ENCODE assay signal across 8 cellular contexts in the genomic region with DNA sequence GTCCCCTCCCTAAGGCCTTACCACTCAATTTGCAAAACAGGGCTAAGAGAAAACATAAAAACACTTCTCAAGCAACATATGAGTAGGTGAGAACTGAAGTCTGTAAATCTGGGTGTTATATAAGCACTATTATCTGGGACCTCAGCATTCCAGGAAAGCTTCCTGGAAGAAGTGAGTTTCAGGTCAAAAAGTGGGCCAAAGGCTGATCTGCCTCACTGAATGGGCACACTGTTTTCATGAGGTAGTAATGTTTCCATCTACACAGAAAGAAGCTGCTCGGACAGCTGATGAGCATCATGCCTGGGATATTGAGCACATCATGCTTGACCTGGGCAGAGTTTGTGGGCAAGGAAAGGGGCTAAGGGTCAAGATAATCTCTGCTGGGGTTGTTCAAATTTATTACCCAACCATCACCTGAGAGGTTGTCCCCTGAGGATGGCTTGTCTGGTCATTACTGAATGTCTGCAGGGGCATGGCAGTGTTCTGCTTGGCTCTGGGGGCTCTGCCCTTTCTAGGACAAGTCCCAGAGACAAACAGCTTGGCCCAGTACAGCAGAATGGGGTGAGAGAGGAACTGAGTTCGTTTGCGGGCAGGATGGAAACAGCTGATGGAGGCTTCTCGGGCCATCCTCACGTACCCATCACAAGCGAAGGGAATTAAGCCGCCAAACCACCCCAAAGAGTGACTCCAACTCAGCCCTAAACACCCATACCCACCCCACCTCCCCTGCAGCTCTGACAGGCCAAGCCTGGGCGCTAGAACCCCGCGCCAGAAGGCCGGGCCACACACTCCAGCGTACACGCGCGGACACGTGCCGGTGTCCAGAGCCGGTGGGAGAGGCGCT. TPM values are rescaled to one million over a fixed set of nuclear protein-coding genes. Genes with fewer than 3 reads are reported as not detected.
A peak's percentile ranks its signal among the peaks of the same experiment; 100 is the strongest.
DNase-seq lines count a peak whose midpoint lies in the region; ATAC-seq and TF ChIP-seq lines count a peak whose summit lies in the region.

No MANE protein-coding gene starts in this region.

- TF ChIP-seq CTCF in NB4 (IDR thresholded peaks at IDR 0.05; ENCODE audit: low read depth, low read length) (no peak), neural cell (IDR thresholded peaks at IDR 0.05; ENCODE audit: poor library complexity, severe bottlenecking) (no peak)

- H3F3A ChIP-seq in neural cell (ENCODE audit: insufficient read depth, low read length, poor library complexity, severe bottlenecking) = no peaks in the 10 kb centered on the region

- H3K27ac ChIP-seq in ectodermal cell (ENCODE audit: insufficient read depth, low read depth, low read length, poor library complexity, severe bottlenecking) = no peak overlapping the region
- no peak overlapping the region for H3K27ac ChIP-seq in neural cell (ENCODE audit: low read length)

- 88 to 92% methylated on average over 19 of the region's 19 CpGs for WGBS in ectodermal cell, 2 experiments

- H2AFZ ChIP-seq in neural cell (ENCODE audit: low read depth, low read length) = no peak overlapping the region

- no peak for TF ChIP-seq RAD21 in neural cell (conservative IDR thresholded peaks at IDR 0.05)

- H3K36me3 ChIP-seq in ectodermal cell (ENCODE audit: control insufficient read depth, insufficient read depth, low read length) (no peaks in the 10 kb centered on the region), neural cell (ENCODE audit: insufficient read depth, low read length) (no peaks in the 10 kb centered on the region)

- TF ChIP-seq POLR2A in NB4 (IDR thresholded peaks at IDR 0.05; ENCODE audit: extremely low read depth, insufficient read length) = no peak

- TF ChIP-seq EP300 in neural cell (conservative IDR thresholded peaks at IDR 0.05; ENCODE audit: poor library complexity, severe bottlenecking) = no peak

- H3K9me3 ChIP-seq in ectodermal cell (ENCODE audit: control insufficient read depth, low read length) (no peaks in the 10 kb centered on the region), neural cell (ENCODE audit: low read length) (no peaks in the 10 kb centered on the region)

- H3K79me2 ChIP-seq in neural cell (replicated peaks; ENCODE audit: insufficient read depth, low read length) = no peaks in the 10 kb centered on the region

- H3K27me3 ChIP-seq in ectodermal cell (ENCODE audit: control insufficient read depth, insufficient read depth, low read length, poor library complexity, severe bottlenecking) (peaks cover 22% of the 10 kb centered on the region), neural cell (ENCODE audit: insufficient read depth, low read depth, low read length) (peaks cover 30% of the 10 kb centered on the region)

- H3K9me2 ChIP-seq in neural cell (ENCODE audit: insufficient read depth, low read length) = no peaks in the 10 kb centered on the region

- peaks cover 6% of the 10 kb centered on the region for H3K4me1 ChIP-seq in ectodermal cell (ENCODE audit: control insufficient read depth, insufficient read depth, low read length)

- no peak overlapping the region for H3K9ac ChIP-seq in neural cell (ENCODE audit: low read length)

- no peak overlapping the region for H3K4me2 ChIP-seq in neural cell (ENCODE audit: low read length)

- DNase-seq in NB4 (ENCODE audit: low read depth) (peak; percentile 25), SW480 (ENCODE audit: low spot score) (no peak), NCI-H774 (lab: John Stamatoyannopoulos, UW) (no peak), EL (no peak)

- ATAC-seq in GM19372 (IDR thresholded peaks at IDR 0.05; ENCODE audit: low read depth, unreplicated experiment) (peak; percentile 22), GM18861 (IDR thresholded peaks at IDR 0.05; ENCODE audit: unreplicated experiment) (no peak)

- no peaks in the 10 kb centered on the region for H4K20me1 ChIP-seq in neural cell (ENCODE audit: insufficient read depth)

- H3K4me3 ChIP-seq in NB4 (ENCODE audit: low read depth, low read length) (no peak overlapping the region), ectodermal cell (ENCODE audit: insufficient read depth, low read depth, low read length) (peak overlapping the region; percentile 62), neural cell (ENCODE audit: low read length) (peak overlapping the region; percentile 77)

TF ChIP-seq in neural cell, 6 proteins besides CTCF, POLR2A, EP300 and RAD21:
- TF ChIP-seq TAF1 (IDR thresholded peaks at IDR 0.05; ENCODE audit: low read depth) = no peak
- no peak for TF ChIP-seq POLR2AphosphoS5 (IDR thresholded peaks at IDR 0.05)
- no peak for TF ChIP-seq SMC3 (conservative IDR thresholded peaks at IDR 0.05; ENCODE audit: poor library complexity)
- no peak for TF ChIP-seq EZH2 (IDR thresholded peaks at IDR 0.05; ENCODE audit: borderline replicate concordance, insufficient read depth, low read length, poor library complexity, severe bottlenecking)
- no peak for TF ChIP-seq MXI1 (conservative IDR thresholded peaks at IDR 0.05; ENCODE audit: poor library complexity, severe bottlenecking)

RNA-seq across cellular contexts. Expression of a gene that starts 1.2 kb away (rescaled TPM):
- polyA plus RNA-seq in ectodermal cell (2013, experiment 1 of 4) = 3.5 TPM
- 4.6 TPM for polyA plus RNA-seq in ectodermal cell (2013, experiment 2 of 4)
- polyA plus RNA-seq in ectodermal cell (2013, experiment 3 of 4) = 3.0 TPM
- 2.8 TPM for polyA plus RNA-seq in ectodermal cell (2013, experiment 4 of 4)
- polyA plus RNA-seq in neural cell = 0.12 TPM in 1 of 2 replicates, not detected in the other
- under 0.01 and 0.12 TPM in 2 replicates for polyA minus RNA-seq in neural cell
